In the genomic region with DNA sequence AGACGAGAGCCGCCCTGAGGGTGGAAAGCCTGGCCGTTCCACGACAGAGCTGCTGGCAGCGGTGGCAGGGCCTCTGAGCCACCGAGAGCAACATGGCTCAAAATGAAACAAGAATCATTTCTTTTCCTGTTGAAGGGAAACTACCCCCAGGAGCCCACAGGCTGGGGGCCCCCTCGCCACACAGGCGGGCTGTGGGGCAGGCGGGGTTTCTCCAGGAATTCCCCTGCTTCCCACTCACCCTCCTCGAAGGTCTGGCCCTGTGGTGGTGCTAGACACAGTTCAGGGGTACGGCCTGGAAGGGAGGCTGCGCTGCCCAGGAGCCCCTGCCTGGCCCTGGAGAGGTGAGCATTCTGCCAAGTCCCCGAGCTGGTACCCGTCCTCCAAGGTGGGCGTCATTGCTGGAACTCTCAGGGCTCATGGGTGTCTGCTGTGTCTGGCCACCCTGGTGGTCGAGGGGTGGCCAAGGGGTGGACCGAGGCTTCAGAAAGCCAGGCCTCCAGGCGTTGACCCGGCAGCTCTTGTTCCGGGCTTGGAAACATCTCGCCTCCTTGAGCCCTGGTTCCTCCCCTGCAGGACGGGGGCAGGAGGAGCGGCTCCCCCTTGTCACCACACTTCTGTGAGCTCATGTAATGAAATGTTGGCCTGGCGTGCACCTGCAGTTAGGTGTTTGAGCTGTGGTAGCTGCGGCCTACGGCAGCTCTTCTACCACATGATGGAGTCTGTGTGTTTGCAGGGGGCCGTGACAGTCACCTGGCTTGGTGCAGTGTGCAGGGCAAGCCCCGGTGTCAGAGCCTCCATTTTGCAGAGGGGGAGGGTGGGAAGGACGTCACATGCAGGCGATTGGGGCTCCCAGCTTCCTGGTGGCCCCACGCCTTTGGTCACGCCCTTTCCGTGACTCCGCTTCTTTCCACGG, we compare ENCODE assay signal across 9 cellular contexts.
DNase-seq lines count a peak whose midpoint lies in the region; ATAC-seq, FAIRE-seq and TF ChIP-seq lines count a peak whose summit lies in the region.
"Had no signal": no experiment of that assay in that cellular context is flagged by ENCODE, and none has a peak within 500 bp of the region (broad histone marks: within the 10 kb centered on the region; RNA-seq: fewer than 3 reads in every experiment).

No MANE protein-coding gene starts in this region.

- H3K9me3 ChIP-seq in esophagus squamous epithelium: no peaks in the 10 kb centered on the region
- H3K9me3 ChIP-seq in stomach: no peaks in the 10 kb centered on the region
- H3K9me3 ChIP-seq in uterus: no peaks in the 10 kb centered on the region

- no peak for TF ChIP-seq CTCF in esophagus squamous epithelium (IDR thresholded peaks at IDR 0.05)
- no peak for TF ChIP-seq CTCF in stomach (IDR thresholded peaks at IDR 0.05)
- TF ChIP-seq CTCF in uterus (IDR thresholded peaks at IDR 0.05): no peak

- peaks cover 0 to 12% (median 0%) of the 10 kb centered on the region in 3 donors for H3K36me3 ChIP-seq in esophagus squamous epithelium
- peaks cover 0 to 5% (median 0%) of the 10 kb centered on the region in 4 donors for H3K36me3 ChIP-seq in stomach
- no peaks in the 10 kb centered on the region for H3K36me3 ChIP-seq in uterus

- H3K27ac ChIP-seq in esophagus squamous epithelium (peak overlapping the region; percentile 32 to 57 (median 48)), stomach (peak overlapping the region; percentile 19 to 57 (median 44)), uterus (no peak overlapping the region)

- H3K27me3 ChIP-seq in esophagus squamous epithelium (no peaks in the 10 kb centered on the region), stomach (no peaks in the 10 kb centered on the region), uterus (no peaks in the 10 kb centered on the region)

- H3K4me3 ChIP-seq in esophagus squamous epithelium: peak overlapping the region in 2 of 4 donors; percentile 4 to 10
- peak overlapping the region in 1 of 4 donors; percentile 7 for H3K4me3 ChIP-seq in stomach
- no peak overlapping the region for H3K4me3 ChIP-seq in uterus

- DNase-seq in GM12892 (ENCODE audit: insufficient read length): peak; percentile 89
- DNase-seq in activated CD4-positive, alpha-beta T cell treated with anti-CD3 and anti-CD28 coated beads for 24 hours (ENCODE audit: low read depth in 2 of 2): peak; percentile 60 to 63
- no peak for DNase-seq in esophagus squamous epithelium (lab: John Stamatoyannopoulos, UW)
- no peak for DNase-seq in stomach
- no peak for DNase-seq in dedifferentiated amniotic fluid mesenchymal stem cell (ENCODE audit: extremely low spot score)
- DNase-seq in DMS53 treated with DMSO at 0.1 percent for 48 hours (lab: John Stamatoyannopoulos, UW; ENCODE audit: unreplicated experiment): no peak
- no peak for DNase-seq in uterus

- peak; percentile 96 for FAIRE-seq in GM12892 (lab: Jason Lieb, UNC)
- FAIRE-seq: endothelial cell of umbilical vein had no signal

- intact Hi-C loops in esophagus squamous epithelium (cut with DNase I): no loop called here
- intact Hi-C loops in stomach (cut with DNase I; ENCODE audit: low total_unique reads): no loop called here
- intact Hi-C loops in uterus (cut with DNase I; ENCODE audit: low total_unique reads): no loop called here

- no peak for TF ChIP-seq EP300 in stomach (IDR thresholded peaks at IDR 0.05)

- H3K4me1 ChIP-seq in esophagus squamous epithelium: peaks cover 61 to 98% (median 75%) of the 10 kb centered on the region in 3 donors
- peaks cover 71 to 99% (median 95%) of the 10 kb centered on the region in 4 donors for H3K4me1 ChIP-seq in stomach
- peaks cover 0 to 32% of the 10 kb centered on the region in 2 donors for H3K4me1 ChIP-seq in uterus

- peak; percentile 46 for ATAC-seq in HG02642 (IDR thresholded peaks at IDR 0.05; ENCODE audit: poor library complexity, unreplicated experiment)

- 46 to 57% methylated on average over 2 to 6 of the region's 35 CpGs for WGBS in esophagus squamous epithelium, 2 donors
- WGBS in stomach, 5 donors: 58 to 68% (median 62%) methylated on average over 23 to 35 of the region's 35 CpGs

- TF ChIP-seq POLR2A in GM12892 (IDR thresholded peaks at IDR 0.05; ENCODE audit: low read depth, low read length) (peak; percentile 88), esophagus squamous epithelium (IDR thresholded peaks at IDR 0.05) (no peak), stomach (IDR thresholded peaks at IDR 0.05) (no peak), uterus (IDR thresholded peaks at IDR 0.05) (no peak)

Comparison
In these comparisons a context has a peak if more than half of its experiments do, and no peak if none do; other contexts are left out.
1. DNase-seq: peak in GM12892 (single experiment) and activated CD4-positive, alpha-beta T cell treated with anti-CD3 and anti-CD28 coated beads for 24 hours (2 of 2); none in esophagus squamous epithelium (single experiment), stomach (single experiment), dedifferentiated amniotic fluid mesenchymal stem cell (single experiment), DMS53 treated with DMSO at 0.1 percent for 48 hours (single experiment) and uterus (0 of 2).
2. H3K27ac ChIP-seq: peak in esophagus squamous epithelium (4 of 4) and stomach (5 of 5); none in uterus (0 of 2).